12 cellular contexts compared by ENCODE assay signal in genomic region chr6:34383171-34383631, GRCh38. TPM values are rescaled to one million over a fixed set of nuclear protein-coding genes. Genes with fewer than 3 reads are reported as not detected.
DNase-seq lines count a peak whose midpoint lies in the region; ATAC-seq and TF ChIP-seq lines count a peak whose summit lies in the region.
"Had no signal": no experiment of that assay in that cellular context is flagged by ENCODE, and none has a peak within 500 bp of the region (broad histone marks: within the 10 kb centered on the region; RNA-seq: fewer than 3 reads in every experiment).

No MANE protein-coding gene starts in this region.

- H3K36me3 ChIP-seq in ascending aorta: no peaks in the 10 kb centered on the region

- H3K27me3 ChIP-seq in ascending aorta: no peaks in the 10 kb centered on the region

- peaks cover 0 to 2% (median 0%) of the 10 kb centered on the region in 3 donors for H3K27me3 Mint-ChIP-seq in immature natural killer cell (ENCODE audit: low read depth in 3 of 3)

- ATAC-seq in HG02981 (IDR thresholded peaks at IDR 0.05; ENCODE audit: unreplicated experiment): no peak
- ATAC-seq: activated CD4-positive, CD25-positive, alpha-beta regulatory T cell treated with anti-CD3 and anti-CD28 coated beads, Interleukin-2, amount 50 U/mL, for 24 hours had no signal

- H3K9me3 Mint-ChIP-seq in immature natural killer cell: no peaks in the 10 kb centered on the region

- H3K4me1 Mint-ChIP-seq in immature natural killer cell: peaks cover 12 to 24% of the 10 kb centered on the region in 2 donors

- DNase-seq in HCEC 1CT (peak; percentile 35), ascending aorta (ENCODE audit: low spot score in 2 of 2) (no peak), iris pigment epithelial cell (ENCODE audit: low read depth) (peak; percentile 71), substantia nigra (lab: John Stamatoyannopoulos, UW) (peak in 1 of 49 donors; percentile 7), NCI-H1436 treated with DMSO at 0.1 percent for 48 hours (lab: John Stamatoyannopoulos, UW) (no peak), immature natural killer cell (no peak)
- no peak for DNase-seq in stimulated activated CD4-positive, alpha-beta T cell treated with anti-CD3 and anti-CD28 coated beads, Interleukin-1b, Interleukin-23, amount 100 ng/mL, for 48 hours
- DNase-seq: DMS53, NCI-H2029, RPMI8226 had no signal

- peak overlapping the region; percentile 17 to 23 for H3K27ac ChIP-seq in ascending aorta
- peak overlapping the region; percentile 44 for H3K27ac ChIP-seq in substantia nigra (ENCODE audit: low read depth, low read length, poor library complexity, severe bottlenecking)

- H3K4me3 ChIP-seq in ascending aorta: no peak overlapping the region

- H3K27ac Mint-ChIP-seq in immature natural killer cell: peak overlapping the region in 1 of 6 donors; percentile 0

- no peaks in the 10 kb centered on the region for H3K9me3 ChIP-seq in ascending aorta

- no peak overlapping the region for H3K4me3 Mint-ChIP-seq in immature natural killer cell

- peaks cover 0 to 7% of the 10 kb centered on the region in 2 donors for H3K4me1 ChIP-seq in ascending aorta

- H3K36me3 Mint-ChIP-seq in immature natural killer cell: peaks cover 0 to 3% (median 0%) of the 10 kb centered on the region in 3 donors

- intact Hi-C loops in ascending aorta (cut with DNase I): no loop called here

- no peak for TF ChIP-seq CTCF in ascending aorta (IDR thresholded peaks at IDR 0.05)

RNA-seq across cellular contexts. Expression of gene NUDT3, which starts 9.3 kb away (rescaled TPM):
- 18.8 TPM for total RNA-seq in ascending aorta
- polyA plus RNA-seq in immature natural killer cell: 10 to 100 TPM in 1 of 3 donors, 1 to 10 TPM in 2; 5.0 to 10.3 (median 8.3) TPM

RNA-seq across cellular contexts. Expression of gene RPS10, which starts 42.7 kb away (rescaled TPM):
- 1,703 TPM for total RNA-seq in ascending aorta
- 1,000 to 10,000 TPM in 1 of 3 donors, 100 to 1,000 TPM in 2; 683 to 2,037 (median 891) TPM for polyA plus RNA-seq in immature natural killer cell

Comparison
In these comparisons a context has a peak if more than half of its experiments do, and no peak if none do; other contexts are left out.
1. DNase-seq: peak in HCEC 1CT (single experiment) and iris pigment epithelial cell (single experiment); none in ascending aorta (0 of 2), stimulated activated CD4-positive, alpha-beta T cell treated with anti-CD3 and anti-CD28 coated beads, Interleukin-1b, Interleukin-23, amount 100 ng/mL, for 48 hours (single experiment), NCI-H1436 treated with DMSO at 0.1 percent for 48 hours (single experiment) and immature natural killer cell (0 of 3).